ENCODE assay signal across 8 cellular contexts in genomic region chr6:12844284-12845223, GRCh38.
DNase-seq lines count a peak whose midpoint lies in the region; ATAC-seq and TF ChIP-seq lines count a peak whose summit lies in the region.

No MANE protein-coding gene starts in this region.

- DNase-seq in CD4-positive, alpha-beta T cell, result no peak
- DNase-seq in HCT116 (ENCODE audit: low read depth, low spot score), result peak; percentile 10
- peak; percentile 37 for DNase-seq in SK-N-SH
- DNase-seq in glutamatergic neuron, result no peak
- DNase-seq in stimulated activated naive CD4-positive, alpha-beta T cell treated with Interleukin-2 at 50 U/mL for 16 hours (lab: John Stamatoyannopoulos, UW), result no peak
- DNase-seq in activated CD4-positive, alpha-beta T cell treated with anti-CD3 and anti-CD28 coated beads, Interleukin-2, amount 10 ng/mL, durations not matched to agents 24 days and 14 days, result no peak

- H3K4me1 Mint-ChIP-seq in CD4-positive, alpha-beta T cell (ENCODE audit: low read depth), result no peaks in the 10 kb centered on the region
- H3K4me1 Mint-ChIP-seq in glutamatergic neuron (ENCODE audit: low read depth, unreplicated experiment), result peaks cover 12% of the 10 kb centered on the region
- no peaks in the 10 kb centered on the region for H3K4me1 Mint-ChIP-seq in activated CD4-positive, alpha-beta T cell treated with anti-CD3 and anti-CD28 coated beads, Interleukin-2, amount 10 ng/mL, durations not matched to agents 24 days and 14 days

- H3K4me2 ChIP-seq in HCT116 (ENCODE audit: low read length) (no peak overlapping the region), SK-N-SH (no peak overlapping the region)

- WGBS in SK-N-SH (ENCODE audit: low lambda C conversion rate), result 59% methylated on average over 11 of the region's 11 CpGs

- no peaks in the 10 kb centered on the region for H3K9me2 ChIP-seq in HCT116 (ENCODE audit: insufficient read depth)
- no peaks in the 10 kb centered on the region for H3K9me2 ChIP-seq in SK-N-SH

- no peaks in the 10 kb centered on the region for H3F3A ChIP-seq in SK-N-SH (replicated peaks; ENCODE audit: insufficient read depth)

- H3K79me2 ChIP-seq in HCT116 (ENCODE audit: insufficient read depth, low read length) (no peaks in the 10 kb centered on the region), SK-N-SH (ENCODE audit: insufficient read depth) (no peaks in the 10 kb centered on the region)

- peaks cover 3% of the 10 kb centered on the region for H3K27me3 ChIP-seq in CD4-positive, alpha-beta T cell (ENCODE audit: control insufficient read depth, insufficient read depth, low read length)
- H3K27me3 ChIP-seq in HCT116 (ENCODE audit: insufficient read depth, low read length) (peaks cover 41% of the 10 kb centered on the region; the same call in 1 of the 2 replicates), SK-N-SH (ENCODE audit: insufficient read depth) (no peaks in the 10 kb centered on the region)

- TF ChIP-seq RAD21 in HCT116 (IDR thresholded peaks at IDR 0.05; ENCODE audit: low read depth), result peak; percentile 32
- peak; percentile 54 for TF ChIP-seq RAD21 in SK-N-SH (IDR thresholded peaks at IDR 0.05; ENCODE audit: low read length)

- no peaks in the 10 kb centered on the region for H3K4me1 ChIP-seq in HCT116 (ENCODE audit: control insufficient read depth in 1 of 2, insufficient read depth in 2 of 2, low read length in 2 of 2)
- peaks cover 0 to 6% of the 10 kb centered on the region in 2 experiments; a peak in 2 of 4 replicates for H3K4me1 ChIP-seq in SK-N-SH (ENCODE audit: control insufficient read depth in 1 of 2, insufficient read depth in 2 of 2, low read depth in 1 of 2, low read length in 1 of 2)

- CTCF ChIA-PET in CD4-positive, alpha-beta T cell (lab: Charles Lee), result no interaction called here
- CTCF ChIA-PET in HCT116 (lab: Charles Lee), result no interaction called here
- CTCF ChIA-PET in SK-N-SH (lab: Yijun Ruan, JAX), result interaction anchor here (0.6 to 1.5 kb wide), 8 partner anchors 9 to 950 kb away, joined by 3 to 9 read pairs (median 3); no protein-coding TSS in a partner anchor

- no TSS peak for BruUV-seq in HCT116 (replicated peaks; lab: Mats Ljungman, UMichigan)

- no peaks in the 10 kb centered on the region for H3K36me3 ChIP-seq in HCT116 (ENCODE audit: control insufficient read depth in 1 of 2, insufficient read depth in 2 of 2, low read length in 2 of 2)
- H3K36me3 ChIP-seq in SK-N-SH (replicated peaks in 1 of 2; ENCODE audit: control insufficient read depth in 1 of 2, insufficient read depth in 2 of 2, low read length in 1 of 2), result no peaks in the 10 kb centered on the region

- no peak overlapping the region for H3K9ac ChIP-seq in HCT116 (ENCODE audit: low read length)
- no peak overlapping the region for H3K9ac ChIP-seq in SK-N-SH

- H3K4me3 ChIP-seq in HCT116 (replicated peaks in 1 of 2; ENCODE audit: low read depth in 1 of 2, low read length in 2 of 2) (no peak overlapping the region), SK-N-SH (ENCODE audit: low read depth in 2 of 2, low read length in 1 of 2) (no peak overlapping the region)

- no peak overlapping the region for H2AFZ ChIP-seq in HCT116 (ENCODE audit: low read depth, low read length, poor library complexity, severe bottlenecking)
- H2AFZ ChIP-seq in SK-N-SH (ENCODE audit: low read depth), result no peak overlapping the region

- TF ChIP-seq EP300 in SK-N-SH (IDR thresholded peaks at IDR 0.05; ENCODE audit: borderline replicate concordance in 1 of 2, low read depth in 1 of 2, low read length in 1 of 2), result no peak

- H4K20me1 ChIP-seq in HCT116 (ENCODE audit: insufficient read depth) (no peaks in the 10 kb centered on the region), SK-N-SH (ENCODE audit: insufficient read depth) (no peaks in the 10 kb centered on the region)

- no peaks in the 10 kb centered on the region for H3K9me3 ChIP-seq in CD4-positive, alpha-beta T cell (ENCODE audit: control insufficient read depth, low read length)
- H3K9me3 ChIP-seq in HCT116 (ENCODE audit: control insufficient read depth in 1 of 2, insufficient read depth in 1 of 2, low read depth in 1 of 2, low read length in 2 of 2) (no peaks in the 10 kb centered on the region), SK-N-SH (no peaks in the 10 kb centered on the region)

- POLR2A ChIA-PET in CD4-positive, alpha-beta T cell (lab: Charles Lee), result no interaction called here
- POLR2A ChIA-PET in HCT116 (lab: Charles Lee) (no interaction called here), SK-N-SH (lab: Yijun Ruan, JAX) (no interaction called here)

- no peak overlapping the region for H3K4me3 Mint-ChIP-seq in CD4-positive, alpha-beta T cell
- no peak overlapping the region for H3K4me3 Mint-ChIP-seq in glutamatergic neuron (ENCODE audit: unreplicated experiment)
- no peak overlapping the region for H3K4me3 Mint-ChIP-seq in activated CD4-positive, alpha-beta T cell treated with anti-CD3 and anti-CD28 coated beads, Interleukin-2, amount 10 ng/mL, durations not matched to agents 24 days and 14 days

- TF ChIP-seq POLR2A in HCT116 (IDR thresholded peaks at IDR 0.05; ENCODE audit: borderline replicate concordance, extremely low read depth, insufficient read depth, insufficient read length), result no peak

- intact Hi-C loops in CD4-positive, alpha-beta T cell (cut with DNase I, micrococcal nuclease), result no loop called here
- intact Hi-C loops in HCT116 (cut with micrococcal nuclease), result loop anchor here (1.0 kb wide), 1 partner anchor 206 kb away; no protein-coding TSS in a partner anchor
- intact Hi-C loops in activated CD4-positive, alpha-beta T cell treated with anti-CD3 and anti-CD28 coated beads, Interleukin-2, amount 10 ng/mL, durations not matched to agents 24 days and 14 days (cut with micrococcal nuclease), result no loop called here

- TF ChIP-seq CTCF in CD4-positive, alpha-beta T cell (IDR thresholded peaks at IDR 0.05), result peak; percentile 46
- TF ChIP-seq CTCF in HCT116 (IDR thresholded peaks at IDR 0.05 in 2 of 3, conservative IDR thresholded peaks at IDR 0.05 in 1 of 3; ENCODE audit: borderline replicate concordance in 1 of 3, insufficient read depth in 1 of 3, low read depth in 2 of 3, low read length in 2 of 3), result peak; percentile 34 to 75 (median 53); a peak in 5 of 6 replicates
- peak; percentile 73 for TF ChIP-seq CTCF in SK-N-SH (IDR thresholded peaks at IDR 0.05)
- peak; percentile 88 for TF ChIP-seq CTCF in glutamatergic neuron (IDR thresholded peaks at IDR 0.05; ENCODE audit: partially characterized antibody, unreplicated experiment)

- no peaks in the 10 kb centered on the region for H3K27me3 Mint-ChIP-seq in CD4-positive, alpha-beta T cell
- peaks cover 2% of the 10 kb centered on the region for H3K27me3 Mint-ChIP-seq in glutamatergic neuron (ENCODE audit: unreplicated experiment)
- peaks cover 2% of the 10 kb centered on the region for H3K27me3 Mint-ChIP-seq in activated CD4-positive, alpha-beta T cell treated with anti-CD3 and anti-CD28 coated beads, Interleukin-2, amount 10 ng/mL, durations not matched to agents 24 days and 14 days

- RAD21 ChIA-PET in HCT116 (lab: Charles Lee; ENCODE audit: low non-redundant PET in 1 of 2, low total read pairs in 2 of 2, uncharacterized antibody in 2 of 2, unreplicated experiment in 2 of 2), result no interaction called here

- H3K36me3 Mint-ChIP-seq in CD4-positive, alpha-beta T cell (ENCODE audit: low read depth), result no peaks in the 10 kb centered on the region
- H3K36me3 Mint-ChIP-seq in glutamatergic neuron (ENCODE audit: unreplicated experiment), result no peaks in the 10 kb centered on the region
- no peaks in the 10 kb centered on the region for H3K36me3 Mint-ChIP-seq in activated CD4-positive, alpha-beta T cell treated with anti-CD3 and anti-CD28 coated beads, Interleukin-2, amount 10 ng/mL, durations not matched to agents 24 days and 14 days (ENCODE audit: low read depth)

- no peak for ATAC-seq in CD4-positive, alpha-beta T cell (ENCODE audit: poor library complexity)
- ATAC-seq in HCT116, result peak; percentile 57; the same call in 1 of the 2 replicates
- no peak for ATAC-seq in GM21825 (IDR thresholded peaks at IDR 0.05; ENCODE audit: unreplicated experiment)
- no peak for ATAC-seq in GM18502 (IDR thresholded peaks at IDR 0.05; ENCODE audit: poor library complexity, unreplicated experiment)

- H3K9me3 Mint-ChIP-seq in CD4-positive, alpha-beta T cell, result no peaks in the 10 kb centered on the region
- H3K9me3 Mint-ChIP-seq in glutamatergic neuron (ENCODE audit: unreplicated experiment), result no peaks in the 10 kb centered on the region
- H3K9me3 Mint-ChIP-seq in activated CD4-positive, alpha-beta T cell treated with anti-CD3 and anti-CD28 coated beads, Interleukin-2, amount 10 ng/mL, durations not matched to agents 24 days and 14 days, result no peaks in the 10 kb centered on the region

- H3K27ac ChIP-seq in CD4-positive, alpha-beta T cell (ENCODE audit: low read depth, low read length), result no peak overlapping the region
- H3K27ac ChIP-seq in HCT116 (ENCODE audit: low read depth, low read length) (no peak overlapping the region), SK-N-SH (ENCODE audit: low read depth in 2 of 2, low read length in 1 of 2) (peak overlapping the region in 1 of 2 experiments; percentile 40; a peak in 2 of 4 replicates)

- no peak overlapping the region for H3K27ac Mint-ChIP-seq in CD4-positive, alpha-beta T cell
- no peak overlapping the region for H3K27ac Mint-ChIP-seq in glutamatergic neuron (ENCODE audit: unreplicated experiment)
- no peak overlapping the region for H3K27ac Mint-ChIP-seq in activated CD4-positive, alpha-beta T cell treated with anti-CD3 and anti-CD28 coated beads, Interleukin-2, amount 10 ng/mL, durations not matched to agents 24 days and 14 days

TF ChIP-seq in HCT116, 20 proteins besides CTCF, POLR2A, EP300 and RAD21:
- TF ChIP-seq EZH2phosphoT487 (IDR thresholded peaks at IDR 0.05; ENCODE audit: borderline replicate concordance), result no peak
- TF ChIP-seq EGR1 (IDR thresholded peaks at IDR 0.05; ENCODE audit: low read depth), result no peak
- no peak for TF ChIP-seq CEBPB (IDR thresholded peaks at IDR 0.05; ENCODE audit: low read depth)
- no peak for TF ChIP-seq ELF1 (IDR thresholded peaks at IDR 0.05; ENCODE audit: borderline replicate concordance, low read depth)
- no peak for TF ChIP-seq JUND (IDR thresholded peaks at IDR 0.05)

TF ChIP-seq in SK-N-SH, 30 proteins besides CTCF, POLR2A, EP300 and RAD21:
- TF ChIP-seq MXI1 (IDR thresholded peaks at IDR 0.05; ENCODE audit: low read depth, low read length) (no peak), SMC3 (IDR thresholded peaks at IDR 0.05; ENCODE audit: low read depth, low read length) (peak; percentile 46)

Comparison
In these comparisons a context has a peak if more than half of its experiments do, and no peak if none do; other contexts are left out.
1. DNase-seq: peak in HCT116 (single experiment) and SK-N-SH (single experiment); none in CD4-positive, alpha-beta T cell (0 of 10), glutamatergic neuron (single experiment), stimulated activated naive CD4-positive, alpha-beta T cell treated with Interleukin-2 at 50 U/mL for 16 hours (single experiment) and activated CD4-positive, alpha-beta T cell treated with anti-CD3 and anti-CD28 coated beads, Interleukin-2, amount 10 ng/mL, durations not matched to agents 24 days and 14 days (single experiment).
2. Peak in every context shown above with its lines, with median percentiles within 50 percentile points of each other: CTCF ChIP-seq.